22 cellular contexts compared by ENCODE assay signal in genomic region chr9:27618066-27618465, GRCh38. TPM values are rescaled to one million over a fixed set of nuclear protein-coding genes. Genes with fewer than 3 reads are reported as not detected.
DNase-seq lines count a peak whose midpoint lies in the region; TF ChIP-seq lines count a peak whose summit lies in the region.
"Had no signal": no experiment of that assay in that cellular context is flagged by ENCODE, and none has a peak within 500 bp of the region (broad histone marks: within the 10 kb centered on the region; RNA-seq: fewer than 3 reads in every experiment).

No MANE protein-coding gene starts in this region.

- H3K4me1 Mint-ChIP-seq in activated CD4-positive, alpha-beta T cell treated with anti-CD3 and anti-CD28 coated beads, Interleukin-2, amount 10 ng/mL, durations not matched to agents 7 days and 5 days = no peaks in the 10 kb centered on the region
- H3K4me1 Mint-ChIP-seq: CD4-positive, CD25-positive, alpha-beta regulatory T cell; GM23338 had no signal

- no peak overlapping the region for H3K56ac ChIP-seq in mesendoderm (ENCODE audit: low read length)

- H3K9me3 Mint-ChIP-seq in activated CD4-positive, alpha-beta T cell treated with anti-CD3 and anti-CD28 coated beads, Interleukin-2, amount 10 ng/mL, durations not matched to agents 7 days and 5 days = no peaks in the 10 kb centered on the region
- H3K9me3 Mint-ChIP-seq: CD4-positive, CD25-positive, alpha-beta regulatory T cell; CD8-positive, alpha-beta T cell; GM23338 had no signal

- no CpG with 5 or more reads among the region's 4 CpGs for WGBS in mesendoderm (ENCODE audit: extremely low coverage, insufficient coverage, low lambda C conversion rate)
- WGBS in testis, 2 donors = 67 to 74% methylated on average over 4 of the region's 4 CpGs

- no peak overlapping the region for H3K9ac ChIP-seq in mesendoderm (ENCODE audit: low read length)
- H3K9ac ChIP-seq: BLaER1 had no signal

- no peak overlapping the region for H3K27ac Mint-ChIP-seq in activated CD4-positive, alpha-beta T cell treated with anti-CD3 and anti-CD28 coated beads, Interleukin-2, amount 10 ng/mL, durations not matched to agents 7 days and 5 days
- H3K27ac Mint-ChIP-seq: B cell; CD4-positive, CD25-positive, alpha-beta regulatory T cell; CD8-positive, alpha-beta T cell; GM23338; HFFc6 had no signal

- DNase-seq in NCI-H226 (peak; percentile 6), choroid plexus epithelial cell (ENCODE audit: low read depth) (peak; percentile 24), iris pigment epithelial cell (ENCODE audit: low read depth) (peak; percentile 8), mesendoderm (peak; percentile 6), testis (no peak), NCI-H1694 (lab: John Stamatoyannopoulos, UW) (no peak)
- no peak for DNase-seq in activated CD4-positive, CD25-positive, alpha-beta regulatory T cell treated with anti-CD3 and anti-CD28 coated beads, Interleukin-2, amount 50 U/mL, for 72 hours
- DNase-seq in activated CD4-positive, alpha-beta T cell treated with anti-CD3 and anti-CD28 coated beads, Interleukin-2, amount 10 ng/mL, durations not matched to agents 7 days and 5 days = no peak
- DNase-seq: CD4-positive, CD25-positive, alpha-beta regulatory T cell; CD8-positive, alpha-beta T cell; DMS 273 treated with DMSO at 0.1 percent for 48 hours; DMS79; EL; GDM1; HFFc6 had no signal

- TF ChIP-seq CTCF in choroid plexus epithelial cell (conservative IDR thresholded peaks at IDR 0.05; ENCODE audit: low read depth, low read length) = no peak
- no peak for TF ChIP-seq CTCF in testis (IDR thresholded peaks at IDR 0.05)

- no peaks in the 10 kb centered on the region for H3K36me3 Mint-ChIP-seq in activated CD4-positive, alpha-beta T cell treated with anti-CD3 and anti-CD28 coated beads, Interleukin-2, amount 10 ng/mL, durations not matched to agents 7 days and 5 days (ENCODE audit: low read depth)
- H3K36me3 Mint-ChIP-seq: CD4-positive, CD25-positive, alpha-beta regulatory T cell; CD8-positive, alpha-beta T cell had no signal

- H3K23ac ChIP-seq in mesendoderm (ENCODE audit: low read length) = no peak overlapping the region

- H3K27me3 ChIP-seq in mesendoderm (ENCODE audit: insufficient read depth, low read length, poor library complexity) (no peaks in the 10 kb centered on the region), testis (no peaks in the 10 kb centered on the region)
- H3K27me3 ChIP-seq: BLaER1 had no signal

- intact Hi-C loops in testis (cut with DNase I; ENCODE audit: low total_unique reads) = no loop called here

- H3K4ac ChIP-seq in mesendoderm (ENCODE audit: low read depth, low read length) = no peak overlapping the region

- no peak overlapping the region for H4K8ac ChIP-seq in mesendoderm (ENCODE audit: low read depth, low read length)

- H2BK15ac ChIP-seq in mesendoderm (replicated peaks; ENCODE audit: low read depth) = no peak overlapping the region

- H3K36me3 ChIP-seq in mesendoderm (ENCODE audit: control insufficient read depth, insufficient read depth, low read length) (no peaks in the 10 kb centered on the region), testis (ENCODE audit: low read depth, missing control alignments) (no peaks in the 10 kb centered on the region)
- H3K36me3 ChIP-seq: BLaER1, HAP-1 had no signal

- no peak overlapping the region for H2BK5ac ChIP-seq in mesendoderm (ENCODE audit: low read length)

- CTCF ChIA-PET in activated CD4-positive, alpha-beta T cell treated with anti-CD3 and anti-CD28 coated beads, Interleukin-2, amount 10 ng/mL, durations not matched to agents 7 days and 5 days (lab: Charles Lee) = no interaction called here

- H3K9me3 ChIP-seq in testis = no peaks in the 10 kb centered on the region
- H3K9me3 ChIP-seq: BLaER1, HAP-1 had no signal

- no peak overlapping the region for H2BK120ac ChIP-seq in mesendoderm (ENCODE audit: low read depth, low read length)

- no peak overlapping the region for H4K5ac ChIP-seq in mesendoderm (ENCODE audit: low read length)

- H3K27ac ChIP-seq in mesendoderm (ENCODE audit: low read depth, low read length) (no peak overlapping the region), testis (no peak overlapping the region)
- H3K27ac ChIP-seq: 22Rv1, BLaER1, C4-2B had no signal

- H3K4me1 ChIP-seq in mesendoderm (ENCODE audit: control insufficient read depth, low read depth, low read length) = no peaks in the 10 kb centered on the region
- H3K4me1 ChIP-seq in testis = no peaks in the 10 kb centered on the region
- H3K4me1 ChIP-seq: HAP-1 had no signal

- peaks cover 5% of the 10 kb centered on the region for H3K27me3 Mint-ChIP-seq in activated CD4-positive, alpha-beta T cell treated with anti-CD3 and anti-CD28 coated beads, Interleukin-2, amount 10 ng/mL, durations not matched to agents 7 days and 5 days

- no peaks in the 10 kb centered on the region for H3K79me2 ChIP-seq in mesendoderm (ENCODE audit: control insufficient read depth, insufficient read depth, low read length)

- POLR2A ChIA-PET in activated CD4-positive, alpha-beta T cell treated with anti-CD3 and anti-CD28 coated beads, Interleukin-2, amount 10 ng/mL, durations not matched to agents 7 days and 5 days (lab: Charles Lee) = no interaction called here

- H3K4me3 Mint-ChIP-seq in activated CD4-positive, alpha-beta T cell treated with anti-CD3 and anti-CD28 coated beads, Interleukin-2, amount 10 ng/mL, durations not matched to agents 7 days and 5 days = no peak overlapping the region
- H3K4me3 Mint-ChIP-seq: B cell; CD4-positive, CD25-positive, alpha-beta regulatory T cell; CD8-positive, alpha-beta T cell; GM23338; HFFc6 had no signal

- no peak overlapping the region for H2AK5ac ChIP-seq in mesendoderm (ENCODE audit: low read length)

- no peaks in the 10 kb centered on the region for H3K79me1 ChIP-seq in mesendoderm (ENCODE audit: low read length)

- no peak overlapping the region for H3K4me2 ChIP-seq in mesendoderm (ENCODE audit: low read length)
- H3K4me2 ChIP-seq: BLaER1, GM23338 had no signal

- TF ChIP-seq POLR2A in testis (IDR thresholded peaks at IDR 0.05) = no peak

- H3K4me3 ChIP-seq in choroid plexus epithelial cell (ENCODE audit: low read depth, low read length) (no peak overlapping the region), mesendoderm (ENCODE audit: low read length) (no peak overlapping the region), testis (no peak overlapping the region)
- H3K4me3 ChIP-seq: BLaER1, GM12878, GM23338, HAP-1 had no signal

- H3K18ac ChIP-seq in mesendoderm (ENCODE audit: low read length) = no peak overlapping the region

RNA-seq across cellular contexts. Expression of gene C9orf72, which starts 44.8 kb away (rescaled TPM):
- polyA plus RNA-seq in mesendoderm (2013, experiment 1 of 2) = 8.1 TPM
- polyA plus RNA-seq in mesendoderm (2013, experiment 2 of 2) = 8.6 TPM
- 10 to 100 TPM; 27.9 to 38.5 TPM for total RNA-seq in testis
- 32.0 TPM for polyA plus RNA-seq in testis (ENCODE audit: insufficient read depth, low read depth, low replicate concordance)
- 10 to 100 TPM; 12.9 to 13.3 TPM for total RNA-seq in activated CD4-positive, alpha-beta T cell treated with anti-CD3 and anti-CD28 coated beads, Interleukin-2, amount 10 ng/mL, durations not matched to agents 7 days and 5 days

Comparison
In these comparisons a context has a peak if more than half of its experiments do, and no peak if none do; other contexts are left out.
1. DNase-seq: peak in NCI-H226 (single experiment), choroid plexus epithelial cell (single experiment), iris pigment epithelial cell (single experiment) and mesendoderm (single experiment); none in testis (single experiment), activated CD4-positive, CD25-positive, alpha-beta regulatory T cell treated with anti-CD3 and anti-CD28 coated beads, Interleukin-2, amount 50 U/mL, for 72 hours (single experiment), NCI-H1694 (single experiment) and activated CD4-positive, alpha-beta T cell treated with anti-CD3 and anti-CD28 coated beads, Interleukin-2, amount 10 ng/mL, durations not matched to agents 7 days and 5 days (single experiment).